ENCODE assay signal across 38 cellular contexts in genomic region chr13:29382021-29382420, GRCh38.
"Had no signal": no experiment of that assay in that cellular context is flagged by ENCODE, and none has a peak within 500 bp of the region (broad histone marks: within the 10 kb centered on the region; RNA-seq: fewer than 3 reads in every experiment).

No MANE protein-coding gene starts in this region.

- H3K4me3 Mint-ChIP-seq: activated naive CD4-positive, alpha-beta T cell treated with anti-CD3 and anti-CD28 coated beads for 36 hours; activated naive CD4-positive, alpha-beta T cell treated with anti-CD3 and anti-CD28 coated beads, Interleukin-2, amount 10 ng/mL, durations not matched to agents 7 days and 5 days; activated naive CD4-positive, alpha-beta T cell treated with anti-CD3 and anti-CD28 coated beads, Interleukin-2, amount 50 U/mL, for 24 hours; activated naive CD8-positive, alpha-beta T cell; activated naive CD8-positive, alpha-beta T cell treated with anti-CD3 and anti-CD28 coated beads for 36 hours; activated naive CD8-positive, alpha-beta T cell treated with anti-CD3 and anti-CD28 coated beads, Interleukin-2, amount 10 ng/mL, durations not matched to agents 7 days and 5 days; activated naive CD8-positive, alpha-beta T cell treated with anti-CD3 and anti-CD28 coated beads, Interleukin-2, amount 50 U/mL, for 24 hours; activated T-cell treated with anti-CD3 and anti-CD28 coated beads, Interleukin-2, amount 50 U/mL, for 24 hours; activated T-cell treated with anti-CD3 and anti-CD28 coated beads, Interleukin-2, amount 50 U/mL, for 4 hours; activated T-cell treated with anti-CD3 and anti-CD28 coated beads, Interleukin-2, amount 50 U/mL, for 72 hours; activated T-helper 1 cell treated with anti-CD3 and anti-CD28 coated beads, Interleukin-12 subunit alpha, Interleukin-12 subunit beta, Interleukin-2, Interleukin-4 antibody, amounts not matched to agents 30 ng/mL and 10 ng/mL and 1 ng/mL, durations not matched to agents 14 hours and 24 hours and 36 hours; activated T-helper 17 cell treated with anti-CD3 and anti-CD28 coated beads, Interleukin-2, amount 50 U/mL, for 72 hours; brain; central memory CD8-positive, alpha-beta T cell had no signal

- H3K4me1 Mint-ChIP-seq: activated naive CD4-positive, alpha-beta T cell treated with anti-CD3 and anti-CD28 coated beads, Interleukin-2, amount 10 ng/mL, durations not matched to agents 7 days and 5 days; activated naive CD4-positive, alpha-beta T cell treated with anti-CD3 and anti-CD28 coated beads, Interleukin-2, amount 50 U/mL, for 24 hours; activated naive CD8-positive, alpha-beta T cell treated with anti-CD3 and anti-CD28 coated beads for 36 hours; activated naive CD8-positive, alpha-beta T cell treated with anti-CD3 and anti-CD28 coated beads, Interleukin-2, amount 10 ng/mL, durations not matched to agents 7 days and 5 days; activated naive CD8-positive, alpha-beta T cell treated with anti-CD3 and anti-CD28 coated beads, Interleukin-2, amount 50 U/mL, for 24 hours; activated T-helper 17 cell treated with anti-CD3 and anti-CD28 coated beads, Interleukin-2, amount 50 U/mL, for 72 hours; central memory CD8-positive, alpha-beta T cell had no signal

- H3K27me3 Mint-ChIP-seq: activated naive CD4-positive, alpha-beta T cell treated with anti-CD3 and anti-CD28 coated beads, Interleukin-2, amount 10 ng/mL, durations not matched to agents 7 days and 5 days; activated naive CD8-positive, alpha-beta T cell; activated T-helper 17 cell treated with anti-CD3 and anti-CD28 coated beads, Interleukin-2, amount 50 U/mL, for 72 hours had no signal

- H3K9me3 Mint-ChIP-seq: activated naive CD4-positive, alpha-beta T cell treated with anti-CD3 and anti-CD28 coated beads, Interleukin-2, amount 50 U/mL, for 24 hours; activated naive CD8-positive, alpha-beta T cell treated with anti-CD3 and anti-CD28 coated beads, Interleukin-2, amount 10 ng/mL, durations not matched to agents 7 days and 5 days; activated T-cell treated with anti-CD3 and anti-CD28 coated beads, Interleukin-2, amount 50 U/mL, for 4 hours; central memory CD8-positive, alpha-beta T cell had no signal

- H3K27ac ChIP-seq: adrenal gland, ascending aorta, body of pancreas, brain microvascular endothelial cell, breast epithelium, cardiac muscle cell had no signal

- H3K4me1 ChIP-seq: adrenal gland, ascending aorta, body of pancreas, breast epithelium had no signal

- H3K36me3 Mint-ChIP-seq: activated naive CD4-positive, alpha-beta T cell treated with anti-CD3 and anti-CD28 coated beads, Interleukin-2, amount 10 ng/mL, durations not matched to agents 7 days and 5 days; activated naive CD4-positive, alpha-beta T cell treated with anti-CD3 and anti-CD28 coated beads, Interleukin-2, amount 50 U/mL, for 24 hours; activated naive CD8-positive, alpha-beta T cell; activated naive CD8-positive, alpha-beta T cell treated with anti-CD3 and anti-CD28 coated beads for 36 hours; activated naive CD8-positive, alpha-beta T cell treated with anti-CD3 and anti-CD28 coated beads, Interleukin-2, amount 10 ng/mL, durations not matched to agents 7 days and 5 days; brain had no signal

- H3K27me3 ChIP-seq: adrenal gland, ascending aorta, body of pancreas, brain microvascular endothelial cell, cardiac muscle cell had no signal

- H3K36me3 ChIP-seq: adrenal gland, brain microvascular endothelial cell, breast epithelium, cardiac muscle cell had no signal

- ATAC-seq: activated naive CD4-positive, alpha-beta T cell treated with anti-CD3 and anti-CD28 coated beads, Interleukin-2, amount 50 U/mL, for 72 hours; activated naive CD8-positive, alpha-beta T cell treated with anti-CD3 and anti-CD28 coated beads, Interleukin-2, amount 50 U/mL, for 24 hours; activated T-cell treated with anti-CD3 and anti-CD28 coated beads, Interleukin-2, amount 50 U/mL, for 4 hours; activated T-cell treated with anti-CD3 and anti-CD28 coated beads, Interleukin-2, amount 50 U/mL, for 72 hours; activated T-helper 17 cell treated with anti-CD3 and anti-CD28 coated beads, Interleukin-2, amount 50 U/mL, for 72 hours; body of pancreas had no signal

- H3K27ac Mint-ChIP-seq: activated naive CD4-positive, alpha-beta T cell treated with anti-CD3 and anti-CD28 coated beads for 36 hours; activated naive CD4-positive, alpha-beta T cell treated with anti-CD3 and anti-CD28 coated beads, Interleukin-2, amount 10 ng/mL, durations not matched to agents 7 days and 5 days; activated naive CD4-positive, alpha-beta T cell treated with anti-CD3 and anti-CD28 coated beads, Interleukin-2, amount 50 U/mL, for 24 hours; activated naive CD4-positive, alpha-beta T cell treated with anti-CD3 and anti-CD28 coated beads, Interleukin-2, amount 50 U/mL, for 72 hours; activated naive CD8-positive, alpha-beta T cell; activated naive CD8-positive, alpha-beta T cell treated with anti-CD3 and anti-CD28 coated beads for 36 hours; activated naive CD8-positive, alpha-beta T cell treated with anti-CD3 and anti-CD28 coated beads, Interleukin-2, amount 10 ng/mL, durations not matched to agents 7 days and 5 days; activated naive CD8-positive, alpha-beta T cell treated with anti-CD3 and anti-CD28 coated beads, Interleukin-2, amount 50 U/mL, for 24 hours; activated T-cell treated with anti-CD3 and anti-CD28 coated beads, Interleukin-2, amount 50 U/mL, for 24 hours; activated T-cell treated with anti-CD3 and anti-CD28 coated beads, Interleukin-2, amount 50 U/mL, for 72 hours; activated T-helper 1 cell treated with anti-CD3 and anti-CD28 coated beads, Interleukin-12 subunit alpha, Interleukin-12 subunit beta, Interleukin-2, Interleukin-4 antibody, amounts not matched to agents 30 ng/mL and 10 ng/mL and 1 ng/mL, durations not matched to agents 14 hours and 24 hours and 36 hours; activated T-helper 17 cell treated with anti-CD3 and anti-CD28 coated beads, Interleukin-2, amount 50 U/mL, for 72 hours; activated T-helper 2 cell treated with anti-CD3 and anti-CD28 coated beads, Interferon-gamma antibody, Interleukin-2, Interleukin-4, amounts not matched to agents 10 μg/mL and 5 μg/mL and 100 μg/mL, durations not matched to agents 14 hours and 24 hours and 36 hours; brain had no signal

- H3K9me3 ChIP-seq: adrenal gland, ascending aorta, body of pancreas, breast epithelium had no signal

- DNase-seq: activated effector memory CD4-positive, alpha-beta T cell treated with anti-CD3 and anti-CD28 coated beads, Interleukin-2, amount 50 U/mL, for 16 hours; activated effector memory CD4-positive, alpha-beta T cell treated with Interleukin-2 at 50 U/mL for 16 hours; activated gamma-delta T cell; activated gamma-delta T cell treated with Interleukin-2 at 50 U/mL for 16 hours; activated naive CD4-positive, alpha-beta T cell; activated naive CD4-positive, alpha-beta T cell treated with anti-CD3 and anti-CD28 coated beads for 36 hours; activated naive CD4-positive, alpha-beta T cell treated with anti-CD3 and anti-CD28 coated beads, Interleukin-2, amount 10 ng/mL, durations not matched to agents 7 days and 5 days; activated naive CD4-positive, alpha-beta T cell treated with anti-CD3 and anti-CD28 coated beads, Interleukin-2, amount 50 U/mL, for 16 hours; activated naive CD4-positive, alpha-beta T cell treated with Interleukin-2 at 50 U/mL for 16 hours; activated naive CD8-positive, alpha-beta T cell treated with anti-CD3 and anti-CD28 coated beads for 36 hours; activated naive CD8-positive, alpha-beta T cell treated with anti-CD3 and anti-CD28 coated beads, Interleukin-2, amount 10 ng/mL, durations not matched to agents 7 days and 5 days; activated naive CD8-positive, alpha-beta T cell treated with anti-CD3 and anti-CD28 coated beads, Interleukin-2, amount 50 U/mL, for 24 hours; activated T-cell treated with anti-CD3 and anti-CD28 coated beads, Interleukin-2, amount 50 U/mL, for 1 hour; activated T-cell treated with anti-CD3 and anti-CD28 coated beads, Interleukin-2, amount 50 U/mL, for 24 hours; activated T-cell treated with anti-CD3 and anti-CD28 coated beads, Interleukin-2, amount 50 U/mL, for 4 hours; activated T-cell treated with anti-CD3 and anti-CD28 coated beads, Interleukin-2, amount 50 U/mL, for 48 hours; activated T-cell treated with anti-CD3 and anti-CD28 coated beads, Interleukin-2, amount 50 U/mL, for 72 hours; adrenal gland; amniotic stem cell; amygdala; anterior cingulate cortex; aorta; body of pancreas; brain microvascular endothelial cell; caudate nucleus; central memory CD4-positive, alpha-beta T cell; cerebellar nuclear complex had no signal

- H3K4me3 ChIP-seq: adrenal gland, ascending aorta, body of pancreas, breast epithelium, cardiac muscle cell had no signal
